1 cellular context compared by ENCODE assay signal in the genomic region with DNA sequence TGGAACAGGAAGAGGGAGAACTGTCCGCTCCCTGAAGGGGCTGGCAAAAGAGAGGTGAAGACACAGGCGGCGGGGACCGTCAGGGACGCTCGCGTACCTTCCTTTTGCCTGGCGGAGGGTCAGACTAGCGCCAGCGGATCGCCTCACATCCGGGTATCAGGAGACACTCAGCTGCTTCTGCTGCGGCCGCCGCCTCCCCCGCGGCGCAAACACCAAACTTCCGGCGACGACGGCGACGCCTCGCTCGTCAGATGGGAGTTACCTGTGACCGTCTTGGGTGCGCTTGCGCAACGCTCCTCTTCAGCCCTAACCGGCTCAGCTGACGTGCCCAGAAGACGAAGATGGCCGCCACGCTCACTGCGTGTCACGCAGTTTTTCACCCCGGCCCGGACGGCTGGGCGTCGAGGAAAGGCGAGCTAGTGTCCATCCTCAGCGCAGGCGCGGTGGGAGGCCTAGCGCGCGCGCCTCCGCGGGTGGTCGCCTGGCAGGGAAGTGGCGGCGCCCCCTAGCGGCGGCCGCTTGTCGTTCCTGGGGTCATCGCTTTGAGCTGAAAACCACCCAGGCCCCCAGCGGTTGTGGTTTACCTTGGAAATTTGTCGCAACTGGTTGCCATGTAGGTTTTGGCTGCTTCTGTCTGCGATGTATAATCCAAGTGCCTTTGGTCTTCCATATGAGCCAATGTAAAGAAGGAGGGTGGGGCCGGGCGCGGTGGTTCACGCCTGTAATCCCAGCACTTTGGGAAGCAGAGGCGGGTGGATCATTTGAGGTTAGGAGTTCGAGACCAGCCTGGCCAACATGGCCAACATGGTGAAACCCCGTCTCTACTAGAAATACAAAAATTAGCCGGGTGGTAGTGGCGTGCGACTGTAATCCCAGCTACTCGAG.
A peak's percentile ranks its signal among the peaks of the same experiment; 100 is the strongest.
TF ChIP-seq lines count a peak whose summit lies in the region.

A gene with protein sequence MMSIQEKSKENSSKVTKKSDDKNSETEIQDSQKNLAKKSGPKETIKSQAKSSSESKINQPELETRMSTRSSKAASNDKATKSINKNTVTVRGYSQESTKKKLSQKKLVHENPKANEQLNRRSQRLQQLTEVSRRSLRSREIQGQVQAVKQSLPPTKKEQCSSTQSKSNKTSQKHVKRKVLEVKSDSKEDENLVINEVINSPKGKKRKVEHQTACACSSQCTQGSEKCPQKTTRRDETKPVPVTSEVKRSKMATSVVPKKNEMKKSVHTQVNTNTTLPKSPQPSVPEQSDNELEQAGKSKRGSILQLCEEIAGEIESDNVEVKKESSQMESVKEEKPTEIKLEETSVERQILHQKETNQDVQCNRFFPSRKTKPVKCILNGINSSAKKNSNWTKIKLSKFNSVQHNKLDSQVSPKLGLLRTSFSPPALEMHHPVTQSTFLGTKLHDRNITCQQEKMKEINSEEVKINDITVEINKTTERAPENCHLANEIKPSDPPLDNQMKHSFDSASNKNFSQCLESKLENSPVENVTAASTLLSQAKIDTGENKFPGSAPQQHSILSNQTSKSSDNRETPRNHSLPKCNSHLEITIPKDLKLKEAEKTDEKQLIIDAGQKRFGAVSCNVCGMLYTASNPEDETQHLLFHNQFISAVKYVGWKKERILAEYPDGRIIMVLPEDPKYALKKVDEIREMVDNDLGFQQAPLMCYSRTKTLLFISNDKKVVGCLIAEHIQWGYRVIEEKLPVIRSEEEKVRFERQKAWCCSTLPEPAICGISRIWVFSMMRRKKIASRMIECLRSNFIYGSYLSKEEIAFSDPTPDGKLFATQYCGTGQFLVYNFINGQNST (minus strand): TSS at position 179 of the 885 bp plus-strand sequence. CDS start 25,861 bp downstream, outside the sequence.

TF ChIP-seq in K562, 482 proteins besides CTCF, POLR2A, EP300 and RAD21 (continued from another document and continues in another):
- TF ChIP-seq RAD51 (IDR thresholded peaks at IDR 0.05; ENCODE audit: borderline replicate concordance, low read depth) = peak; percentile 44; the same call in 1 of the 2 replicates
- TF ChIP-seq ZNF197 (CRISPR knock-in tag; IDR thresholded peaks at IDR 0.05; ENCODE audit: low read depth) = peak; percentile 46; the same call in 1 of the 2 replicates
- TF ChIP-seq DNMT1 (IDR thresholded peaks at IDR 0.05) = no peak
- peak; percentile 93 for TF ChIP-seq GABPA (tag; conservative IDR thresholded peaks at IDR 0.05; ENCODE audit: low read depth)
- TF ChIP-seq, protein P1, sequence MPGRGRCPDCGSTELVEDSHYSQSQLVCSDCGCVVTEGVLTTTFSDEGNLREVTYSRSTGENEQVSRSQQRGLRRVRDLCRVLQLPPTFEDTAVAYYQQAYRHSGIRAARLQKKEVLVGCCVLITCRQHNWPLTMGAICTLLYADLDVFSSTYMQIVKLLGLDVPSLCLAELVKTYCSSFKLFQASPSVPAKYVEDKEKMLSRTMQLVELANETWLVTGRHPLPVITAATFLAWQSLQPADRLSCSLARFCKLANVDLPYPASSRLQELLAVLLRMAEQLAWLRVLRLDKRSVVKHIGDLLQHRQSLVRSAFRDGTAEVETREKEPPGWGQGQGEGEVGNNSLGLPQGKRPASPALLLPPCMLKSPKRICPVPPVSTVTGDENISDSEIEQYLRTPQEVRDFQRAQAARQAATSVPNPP (IDR thresholded peaks at IDR 0.05; ENCODE audit: borderline replicate concordance, insufficient read depth, insufficient read length) = no peak
- TF ChIP-seq ZNF785 (CRISPR knock-in tag; IDR thresholded peaks at IDR 0.05) = no peak
- no peak for TF ChIP-seq ILK (tag; IDR thresholded peaks at IDR 0.05; ENCODE audit: borderline replicate concordance, low read depth)
- no peak for TF ChIP-seq ZNF449 (CRISPR knock-in tag; IDR thresholded peaks at IDR 0.05)
- TF ChIP-seq NR3C1 (CRISPR knock-in tag; IDR thresholded peaks at IDR 0.05) = no peak
- TF ChIP-seq, protein P2, sequence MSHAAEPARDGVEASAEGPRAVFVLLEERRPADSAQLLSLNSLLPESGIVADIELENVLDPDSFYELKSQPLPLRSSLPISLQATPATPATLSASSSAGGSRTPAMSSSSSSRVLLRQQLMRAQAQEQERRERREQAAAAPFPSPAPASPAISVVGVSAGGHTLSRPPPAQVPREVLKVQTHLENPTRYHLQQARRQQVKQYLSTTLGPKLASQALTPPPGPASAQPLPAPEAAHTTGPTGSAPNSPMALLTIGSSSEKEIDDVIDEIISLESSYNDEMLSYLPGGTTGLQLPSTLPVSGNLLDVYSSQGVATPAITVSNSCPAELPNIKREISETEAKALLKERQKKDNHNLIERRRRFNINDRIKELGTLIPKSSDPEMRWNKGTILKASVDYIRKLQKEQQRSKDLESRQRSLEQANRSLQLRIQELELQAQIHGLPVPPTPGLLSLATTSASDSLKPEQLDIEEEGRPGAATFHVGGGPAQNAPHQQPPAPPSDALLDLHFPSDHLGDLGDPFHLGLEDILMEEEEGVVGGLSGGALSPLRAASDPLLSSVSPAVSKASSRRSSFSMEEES (CRISPR knock-in tag; IDR thresholded peaks at IDR 0.05) = no peak
- no peak for TF ChIP-seq ZFPM2 (CRISPR knock-in tag; IDR thresholded peaks at IDR 0.05)
- TF ChIP-seq MCM7 (IDR thresholded peaks at IDR 0.05) = no peak
- no peak for TF ChIP-seq SNIP1 (IDR thresholded peaks at IDR 0.05; ENCODE audit: low read depth)
- TF ChIP-seq, protein P3, sequence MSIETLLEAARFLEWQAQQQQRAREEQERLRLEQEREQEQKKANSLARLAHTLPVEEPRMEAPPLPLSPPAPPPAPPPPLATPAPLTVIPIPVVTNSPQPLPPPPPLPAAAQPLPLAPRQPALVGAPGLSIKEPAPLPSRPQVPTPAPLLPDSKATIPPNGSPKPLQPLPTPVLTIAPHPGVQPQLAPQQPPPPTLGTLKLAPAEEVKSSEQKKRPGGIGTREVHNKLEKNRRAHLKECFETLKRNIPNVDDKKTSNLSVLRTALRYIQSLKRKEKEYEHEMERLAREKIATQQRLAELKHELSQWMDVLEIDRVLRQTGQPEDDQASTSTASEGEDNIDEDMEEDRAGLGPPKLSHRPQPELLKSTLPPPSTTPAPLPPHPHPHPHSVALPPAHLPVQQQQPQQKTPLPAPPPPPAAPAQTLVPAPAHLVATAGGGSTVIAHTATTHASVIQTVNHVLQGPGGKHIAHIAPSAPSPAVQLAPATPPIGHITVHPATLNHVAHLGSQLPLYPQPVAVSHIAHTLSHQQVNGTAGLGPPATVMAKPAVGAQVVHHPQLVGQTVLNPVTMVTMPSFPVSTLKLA (conservative IDR thresholded peaks at IDR 0.05) = peak; percentile 85 to 89
- TF ChIP-seq ZNF384 (IDR thresholded peaks at IDR 0.05; ENCODE audit: low read depth, low read length) = no peak
- TF ChIP-seq MTA2 (IDR thresholded peaks at IDR 0.05; ENCODE audit: low read depth) = peak; percentile 14; the same call in 1 of the 2 replicates
- TF ChIP-seq PTRF (tag; IDR thresholded peaks at IDR 0.05) = no peak
- TF ChIP-seq KHSRP (IDR thresholded peaks at IDR 0.05) = no peak
- TF ChIP-seq ZNF561 (CRISPR knock-in tag; conservative IDR thresholded peaks at IDR 0.05) = no peak
- peak; percentile 61; the same call in 1 of the 2 replicates for TF ChIP-seq JUND (IDR thresholded peaks at IDR 0.05; ENCODE audit: borderline replicate concordance, low read depth, low read length)
- TF ChIP-seq JUND (tag; IDR thresholded peaks at IDR 0.05; ENCODE audit: borderline replicate concordance, low read depth, low read length) = peak; percentile 52; the same call in 1 of the 3 replicates
- no peak for TF ChIP-seq JUNB (CRISPR knock-in tag; conservative IDR thresholded peaks at IDR 0.05)
- no peak for TF ChIP-seq LEF1 (IDR thresholded peaks at IDR 0.05)
- TF ChIP-seq CHD2 (IDR thresholded peaks at IDR 0.05; ENCODE audit: low read depth, low read length) = peak; percentile 25; the same call in 1 of the 2 replicates
- no peak for TF ChIP-seq RBM14 (IDR thresholded peaks at IDR 0.05; ENCODE audit: borderline replicate concordance, insufficient read depth, low read depth, low read length)
- TF ChIP-seq, protein P4, sequence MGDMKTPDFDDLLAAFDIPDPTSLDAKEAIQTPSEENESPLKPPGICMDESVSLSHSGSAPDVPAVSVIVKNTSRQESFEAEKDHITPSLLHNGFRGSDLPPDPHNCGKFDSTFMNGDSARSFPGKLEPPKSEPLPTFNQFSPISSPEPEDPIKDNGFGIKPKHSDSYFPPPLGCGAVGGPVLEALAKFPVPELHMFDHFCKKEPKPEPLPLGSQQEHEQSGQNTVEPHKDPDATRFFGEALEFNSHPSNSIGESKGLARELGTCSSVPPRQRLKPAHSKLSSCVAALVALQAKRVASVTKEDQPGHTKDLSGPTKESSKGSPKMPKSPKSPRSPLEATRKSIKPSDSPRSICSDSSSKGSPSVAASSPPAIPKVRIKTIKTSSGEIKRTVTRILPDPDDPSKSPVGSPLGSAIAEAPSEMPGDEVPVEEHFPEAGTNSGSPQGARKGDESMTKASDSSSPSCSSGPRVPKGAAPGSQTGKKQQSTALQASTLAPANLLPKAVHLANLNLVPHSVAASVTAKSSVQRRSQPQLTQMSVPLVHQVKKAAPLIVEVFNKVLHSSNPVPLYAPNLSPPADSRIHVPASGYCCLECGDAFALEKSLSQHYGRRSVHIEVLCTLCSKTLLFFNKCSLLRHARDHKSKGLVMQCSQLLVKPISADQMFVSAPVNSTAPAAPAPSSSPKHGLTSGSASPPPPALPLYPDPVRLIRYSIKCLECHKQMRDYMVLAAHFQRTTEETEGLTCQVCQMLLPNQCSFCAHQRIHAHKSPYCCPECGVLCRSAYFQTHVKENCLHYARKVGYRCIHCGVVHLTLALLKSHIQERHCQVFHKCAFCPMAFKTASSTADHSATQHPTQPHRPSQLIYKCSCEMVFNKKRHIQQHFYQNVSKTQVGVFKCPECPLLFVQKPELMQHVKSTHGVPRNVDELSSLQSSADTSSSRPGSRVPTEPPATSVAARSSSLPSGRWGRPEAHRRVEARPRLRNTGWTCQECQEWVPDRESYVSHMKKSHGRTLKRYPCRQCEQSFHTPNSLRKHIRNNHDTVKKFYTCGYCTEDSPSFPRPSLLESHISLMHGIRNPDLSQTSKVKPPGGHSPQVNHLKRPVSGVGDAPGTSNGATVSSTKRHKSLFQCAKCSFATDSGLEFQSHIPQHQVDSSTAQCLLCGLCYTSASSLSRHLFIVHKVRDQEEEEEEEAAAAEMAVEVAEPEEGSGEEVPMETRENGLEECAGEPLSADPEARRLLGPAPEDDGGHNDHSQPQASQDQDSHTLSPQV (IDR thresholded peaks at IDR 0.05) = peak; percentile 80
- 0 out of 2 replicates have a peak, but pooled peaks have one; percentile 55 for TF ChIP-seq FOXJ2 (tag; IDR thresholded peaks at IDR 0.05)
- no peak for TF ChIP-seq FOXK1 (CRISPR knock-in tag; IDR thresholded peaks at IDR 0.05; ENCODE audit: borderline replicate concordance)
- peak; percentile 67 for TF ChIP-seq POLR2AphosphoS5 (IDR thresholded peaks at IDR 0.05; ENCODE audit: control insufficient read depth, insufficient read depth, low read depth, low read length)
- TF ChIP-seq PHTF2 (CRISPR knock-in tag; IDR thresholded peaks at IDR 0.05) = no peak
- TF ChIP-seq, protein P5, sequence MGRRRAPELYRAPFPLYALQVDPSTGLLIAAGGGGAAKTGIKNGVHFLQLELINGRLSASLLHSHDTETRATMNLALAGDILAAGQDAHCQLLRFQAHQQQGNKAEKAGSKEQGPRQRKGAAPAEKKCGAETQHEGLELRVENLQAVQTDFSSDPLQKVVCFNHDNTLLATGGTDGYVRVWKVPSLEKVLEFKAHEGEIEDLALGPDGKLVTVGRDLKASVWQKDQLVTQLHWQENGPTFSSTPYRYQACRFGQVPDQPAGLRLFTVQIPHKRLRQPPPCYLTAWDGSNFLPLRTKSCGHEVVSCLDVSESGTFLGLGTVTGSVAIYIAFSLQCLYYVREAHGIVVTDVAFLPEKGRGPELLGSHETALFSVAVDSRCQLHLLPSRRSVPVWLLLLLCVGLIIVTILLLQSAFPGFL (CRISPR knock-in tag; IDR thresholded peaks at IDR 0.05) = 0 out of 2 replicates have a peak, but pooled peaks have one; percentile 53
- no peak for TF ChIP-seq ESRRB (CRISPR knock-in tag; IDR thresholded peaks at IDR 0.05; ENCODE audit: borderline replicate concordance)
- TF ChIP-seq ARID2 (IDR thresholded peaks at IDR 0.05) = no peak
- TF ChIP-seq ZNF140 (CRISPR knock-in tag; IDR thresholded peaks at IDR 0.05) = no peak
- TF ChIP-seq, protein P6, sequence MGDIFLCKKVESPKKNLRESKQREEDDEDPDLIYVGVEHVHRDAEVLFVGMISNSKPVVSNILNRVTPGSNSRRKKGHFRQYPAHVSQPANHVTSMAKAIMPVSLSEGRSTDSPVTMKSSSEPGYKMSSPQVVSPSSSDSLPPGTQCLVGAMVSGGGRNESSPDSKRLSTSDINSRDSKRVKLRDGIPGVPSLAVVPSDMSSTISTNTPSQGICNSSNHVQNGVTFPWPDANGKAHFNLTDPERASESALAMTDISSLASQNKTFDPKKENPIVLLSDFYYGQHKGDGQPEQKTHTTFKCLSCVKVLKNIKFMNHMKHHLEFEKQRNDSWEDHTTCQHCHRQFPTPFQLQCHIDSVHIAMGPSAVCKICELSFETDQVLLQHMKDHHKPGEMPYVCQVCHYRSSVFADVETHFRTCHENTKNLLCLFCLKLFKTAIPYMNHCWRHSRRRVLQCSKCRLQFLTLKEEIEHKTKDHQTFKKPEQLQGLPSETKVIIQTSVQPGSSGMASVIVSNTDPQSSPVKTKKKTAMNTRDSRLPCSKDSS (IDR thresholded peaks at IDR 0.05; ENCODE audit: low read depth, partially characterized antibody) = no peak
- TF ChIP-seq ZNF324 (CRISPR knock-in tag; IDR thresholded peaks at IDR 0.05) = no peak
- TF ChIP-seq YY1 (IDR thresholded peaks at IDR 0.05; ENCODE audit: borderline replicate concordance in 1 of 3, control insufficient read depth in 1 of 3, extremely low read depth in 1 of 3, insufficient read depth in 3 of 3, insufficient read length in 1 of 3, insufficient replicate concordance in 2 of 3, low read depth in 1 of 3, low read length in 2 of 3) = peak; percentile 87 to 95 (median 93)
- no peak for TF ChIP-seq HDAC8 (tag; IDR thresholded peaks at IDR 0.05)
- no peak for TF ChIP-seq ZNF311 (CRISPR knock-in tag; IDR thresholded peaks at IDR 0.05)
- TF ChIP-seq, protein P7, sequence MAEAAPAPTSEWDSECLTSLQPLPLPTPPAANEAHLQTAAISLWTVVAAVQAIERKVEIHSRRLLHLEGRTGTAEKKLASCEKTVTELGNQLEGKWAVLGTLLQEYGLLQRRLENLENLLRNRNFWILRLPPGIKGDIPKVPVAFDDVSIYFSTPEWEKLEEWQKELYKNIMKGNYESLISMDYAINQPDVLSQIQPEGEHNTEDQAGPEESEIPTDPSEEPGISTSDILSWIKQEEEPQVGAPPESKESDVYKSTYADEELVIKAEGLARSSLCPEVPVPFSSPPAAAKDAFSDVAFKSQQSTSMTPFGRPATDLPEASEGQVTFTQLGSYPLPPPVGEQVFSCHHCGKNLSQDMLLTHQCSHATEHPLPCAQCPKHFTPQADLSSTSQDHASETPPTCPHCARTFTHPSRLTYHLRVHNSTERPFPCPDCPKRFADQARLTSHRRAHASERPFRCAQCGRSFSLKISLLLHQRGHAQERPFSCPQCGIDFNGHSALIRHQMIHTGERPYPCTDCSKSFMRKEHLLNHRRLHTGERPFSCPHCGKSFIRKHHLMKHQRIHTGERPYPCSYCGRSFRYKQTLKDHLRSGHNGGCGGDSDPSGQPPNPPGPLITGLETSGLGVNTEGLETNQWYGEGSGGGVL (CRISPR knock-in tag; IDR thresholded peaks at IDR 0.05) = no peak
